In the genomic region with DNA sequence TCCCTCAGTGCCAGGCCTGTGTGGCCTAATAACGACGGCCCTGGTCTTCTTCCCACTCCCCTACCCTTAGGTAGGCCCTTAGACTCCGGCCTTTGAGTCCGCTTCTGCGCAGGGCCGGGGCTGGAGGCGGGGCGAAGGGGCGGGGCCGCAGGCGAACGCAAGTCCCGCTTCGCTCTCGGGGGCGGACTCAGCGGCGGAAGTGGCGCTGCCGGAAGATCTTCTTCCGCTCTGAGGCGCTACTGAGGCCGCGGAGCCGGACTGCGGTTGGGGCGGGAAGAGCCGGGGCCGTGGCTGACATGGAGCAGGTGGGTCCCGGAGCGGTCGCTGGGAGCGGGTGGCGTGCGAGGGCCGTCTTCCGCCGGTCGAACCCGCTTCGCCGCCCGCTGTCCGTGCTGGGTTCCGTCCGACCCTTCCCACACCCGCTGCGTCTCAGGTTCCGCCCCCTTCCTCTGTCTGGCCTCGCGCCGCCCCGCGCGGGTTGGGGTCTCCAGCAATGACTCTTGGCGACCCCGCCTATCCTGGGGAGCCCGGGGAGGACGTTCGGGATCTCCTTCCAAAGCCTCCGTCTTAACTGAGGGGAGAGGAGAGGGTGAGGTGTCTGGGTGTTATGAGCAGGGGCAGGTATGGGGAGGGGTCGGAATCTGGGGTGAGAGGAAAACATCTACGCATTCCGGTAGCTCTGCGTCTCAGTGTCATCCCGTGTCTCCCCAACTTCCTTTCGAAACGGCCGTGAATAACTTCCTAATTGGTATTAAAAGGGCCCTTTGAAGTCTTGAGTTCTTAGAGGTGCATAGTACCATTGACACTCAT, we compare ENCODE assay signal across 8 cellular contexts.
DNase-seq lines count a peak whose midpoint lies in the region; ATAC-seq lines count a peak whose summit lies in the region.

A gene (plus strand): TSS at position 218 of the 810 bp plus-strand sequence. CDS start 16,388 bp downstream, outside the sequence.

- H3K27ac ChIP-seq in cingulate gyrus (ENCODE audit: low read depth, low read length) (peak within 1 kb of the TSS; percentile 84), layer of hippocampus (ENCODE audit: low read depth, low read length) (peak within 1 kb of the TSS; percentile 88)

- H3K27me3 ChIP-seq in layer of hippocampus (ENCODE audit: control insufficient read depth, insufficient read depth, low read length) = no peaks in the 10 kb centered on the region

- ATAC-seq in GM18907 (IDR thresholded peaks at IDR 0.05; ENCODE audit: unreplicated experiment) = peak; percentile 66
- peak; percentile 85 for ATAC-seq in HG03280 (IDR thresholded peaks at IDR 0.05; ENCODE audit: unreplicated experiment)

- peak; percentile 96 for DNase-seq in AG08395 (ENCODE audit: low spot score)
- peak; percentile 30 to 85 for DNase-seq in NCI-H446 (lab: John Stamatoyannopoulos, UW)
- peak; percentile 86 to 90 for DNase-seq in activated CD4-positive, alpha-beta T cell treated with anti-CD3 and anti-CD28 coated beads for 4 hours
- DNase-seq in stimulated activated CD4-positive, alpha-beta T cell treated with anti-CD3 and anti-CD28 coated beads, Interleukin-1b, Interleukin-23, amount 100 ng/mL, for 1 hour (ENCODE audit: low read depth in 2 of 2) = peak; percentile 68 to 90

Comparison
In these comparisons a context has a peak if more than half of its experiments do, and no peak if none do; other contexts are left out.
1. Peak in every context shown above with its lines: DNase-seq, ATAC-seq and H3K27ac ChIP-seq.